Comparison of ENCODE assay signal across 36 cellular contexts in the genomic region with DNA sequence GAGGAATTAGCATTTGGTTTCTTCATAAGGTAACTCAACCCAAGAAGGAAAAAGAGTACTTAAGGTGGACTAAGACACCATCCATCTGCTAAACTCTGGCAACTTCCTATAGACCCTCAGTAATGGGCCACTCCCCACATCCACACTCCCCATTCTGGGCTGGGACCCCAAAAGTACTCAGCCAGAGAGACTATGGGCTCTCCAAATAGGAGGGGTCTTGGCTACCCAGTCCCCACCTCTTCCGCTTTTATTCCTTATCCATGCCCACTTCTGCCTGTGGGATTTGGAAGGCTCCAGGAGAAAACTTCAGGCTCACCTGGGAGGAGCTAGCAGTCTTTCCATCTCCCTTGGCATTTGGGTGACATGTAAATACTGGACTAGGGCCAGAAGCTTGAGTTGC.
"Had no signal": no experiment of that assay in that cellular context is flagged by ENCODE, and none has a peak within 500 bp of the region (broad histone marks: within the 10 kb centered on the region; RNA-seq: fewer than 3 reads in every experiment).

No MANE protein-coding gene starts in this region.

- H3K4me3 Mint-ChIP-seq: activated naive CD4-positive, alpha-beta T cell treated with anti-CD3 and anti-CD28 coated beads for 36 hours; activated naive CD4-positive, alpha-beta T cell treated with anti-CD3 and anti-CD28 coated beads, Interleukin-2, amount 10 ng/mL, durations not matched to agents 7 days and 5 days; activated naive CD4-positive, alpha-beta T cell treated with anti-CD3 and anti-CD28 coated beads, Interleukin-2, amount 50 U/mL, for 24 hours; activated naive CD8-positive, alpha-beta T cell; activated naive CD8-positive, alpha-beta T cell treated with anti-CD3 and anti-CD28 coated beads for 36 hours; activated naive CD8-positive, alpha-beta T cell treated with anti-CD3 and anti-CD28 coated beads, Interleukin-2, amount 10 ng/mL, durations not matched to agents 7 days and 5 days; activated naive CD8-positive, alpha-beta T cell treated with anti-CD3 and anti-CD28 coated beads, Interleukin-2, amount 50 U/mL, for 24 hours; activated T-cell treated with anti-CD3 and anti-CD28 coated beads, Interleukin-2, amount 50 U/mL, for 24 hours; activated T-cell treated with anti-CD3 and anti-CD28 coated beads, Interleukin-2, amount 50 U/mL, for 4 hours; activated T-cell treated with anti-CD3 and anti-CD28 coated beads, Interleukin-2, amount 50 U/mL, for 72 hours; activated T-helper 1 cell treated with anti-CD3 and anti-CD28 coated beads, Interleukin-12 subunit alpha, Interleukin-12 subunit beta, Interleukin-2, Interleukin-4 antibody, amounts not matched to agents 30 ng/mL and 10 ng/mL and 1 ng/mL, durations not matched to agents 14 hours and 24 hours and 36 hours; activated T-helper 17 cell treated with anti-CD3 and anti-CD28 coated beads, Interleukin-2, amount 50 U/mL, for 72 hours; brain; central memory CD8-positive, alpha-beta T cell had no signal

- H3K36me3 ChIP-seq: adrenal gland, ascending aorta, brain microvascular endothelial cell, breast epithelium, cardiac muscle cell had no signal

- H3K4me3 ChIP-seq: adrenal gland, ascending aorta, body of pancreas, breast epithelium, cardiac muscle cell had no signal

- H3K9me3 Mint-ChIP-seq: activated naive CD4-positive, alpha-beta T cell treated with anti-CD3 and anti-CD28 coated beads for 36 hours; activated naive CD4-positive, alpha-beta T cell treated with anti-CD3 and anti-CD28 coated beads, Interleukin-2, amount 10 ng/mL, durations not matched to agents 7 days and 5 days; activated naive CD4-positive, alpha-beta T cell treated with anti-CD3 and anti-CD28 coated beads, Interleukin-2, amount 50 U/mL, for 24 hours; activated naive CD4-positive, alpha-beta T cell treated with anti-CD3 and anti-CD28 coated beads, Interleukin-2, amount 50 U/mL, for 72 hours; activated naive CD8-positive, alpha-beta T cell treated with anti-CD3 and anti-CD28 coated beads, Interleukin-2, amount 10 ng/mL, durations not matched to agents 7 days and 5 days; activated naive CD8-positive, alpha-beta T cell treated with anti-CD3 and anti-CD28 coated beads, Interleukin-2, amount 50 U/mL, for 24 hours; activated T-cell treated with anti-CD3 and anti-CD28 coated beads, Interleukin-2, amount 50 U/mL, for 4 hours; activated T-helper 1 cell treated with anti-CD3 and anti-CD28 coated beads, Interleukin-12 subunit alpha, Interleukin-12 subunit beta, Interleukin-2, Interleukin-4 antibody, amounts not matched to agents 30 ng/mL and 10 ng/mL and 1 ng/mL, durations not matched to agents 14 hours and 24 hours and 36 hours; activated T-helper 17 cell treated with anti-CD3 and anti-CD28 coated beads, Interleukin-2, amount 50 U/mL, for 72 hours; activated T-helper 2 cell treated with anti-CD3 and anti-CD28 coated beads, Interferon-gamma antibody, Interleukin-2, Interleukin-4, amounts not matched to agents 10 μg/mL and 5 μg/mL and 100 μg/mL, durations not matched to agents 14 hours and 24 hours and 36 hours; central memory CD8-positive, alpha-beta T cell had no signal

- H3K27me3 Mint-ChIP-seq: activated naive CD4-positive, alpha-beta T cell treated with anti-CD3 and anti-CD28 coated beads, Interleukin-2, amount 10 ng/mL, durations not matched to agents 7 days and 5 days had no signal

- H3K4me1 ChIP-seq: adrenal gland, ascending aorta, body of pancreas, breast epithelium had no signal

- H3K27ac Mint-ChIP-seq: activated naive CD4-positive, alpha-beta T cell treated with anti-CD3 and anti-CD28 coated beads for 36 hours; activated naive CD4-positive, alpha-beta T cell treated with anti-CD3 and anti-CD28 coated beads, Interleukin-2, amount 10 ng/mL, durations not matched to agents 7 days and 5 days; activated naive CD4-positive, alpha-beta T cell treated with anti-CD3 and anti-CD28 coated beads, Interleukin-2, amount 50 U/mL, for 24 hours; activated naive CD4-positive, alpha-beta T cell treated with anti-CD3 and anti-CD28 coated beads, Interleukin-2, amount 50 U/mL, for 72 hours; activated naive CD8-positive, alpha-beta T cell; activated naive CD8-positive, alpha-beta T cell treated with anti-CD3 and anti-CD28 coated beads for 36 hours; activated naive CD8-positive, alpha-beta T cell treated with anti-CD3 and anti-CD28 coated beads, Interleukin-2, amount 10 ng/mL, durations not matched to agents 7 days and 5 days; activated naive CD8-positive, alpha-beta T cell treated with anti-CD3 and anti-CD28 coated beads, Interleukin-2, amount 50 U/mL, for 24 hours; activated T-cell treated with anti-CD3 and anti-CD28 coated beads, Interleukin-2, amount 50 U/mL, for 24 hours; activated T-cell treated with anti-CD3 and anti-CD28 coated beads, Interleukin-2, amount 50 U/mL, for 72 hours; activated T-helper 1 cell treated with anti-CD3 and anti-CD28 coated beads, Interleukin-12 subunit alpha, Interleukin-12 subunit beta, Interleukin-2, Interleukin-4 antibody, amounts not matched to agents 30 ng/mL and 10 ng/mL and 1 ng/mL, durations not matched to agents 14 hours and 24 hours and 36 hours; activated T-helper 17 cell treated with anti-CD3 and anti-CD28 coated beads, Interleukin-2, amount 50 U/mL, for 72 hours; activated T-helper 2 cell treated with anti-CD3 and anti-CD28 coated beads, Interferon-gamma antibody, Interleukin-2, Interleukin-4, amounts not matched to agents 10 μg/mL and 5 μg/mL and 100 μg/mL, durations not matched to agents 14 hours and 24 hours and 36 hours; brain had no signal

- H3K4me1 Mint-ChIP-seq: activated naive CD4-positive, alpha-beta T cell treated with anti-CD3 and anti-CD28 coated beads, Interleukin-2, amount 10 ng/mL, durations not matched to agents 7 days and 5 days; activated naive CD4-positive, alpha-beta T cell treated with anti-CD3 and anti-CD28 coated beads, Interleukin-2, amount 50 U/mL, for 24 hours; activated naive CD8-positive, alpha-beta T cell treated with anti-CD3 and anti-CD28 coated beads for 36 hours; activated naive CD8-positive, alpha-beta T cell treated with anti-CD3 and anti-CD28 coated beads, Interleukin-2, amount 10 ng/mL, durations not matched to agents 7 days and 5 days; activated naive CD8-positive, alpha-beta T cell treated with anti-CD3 and anti-CD28 coated beads, Interleukin-2, amount 50 U/mL, for 24 hours; activated T-helper 17 cell treated with anti-CD3 and anti-CD28 coated beads, Interleukin-2, amount 50 U/mL, for 72 hours; brain; central memory CD8-positive, alpha-beta T cell had no signal

- H3K9me3 ChIP-seq: adrenal gland, ascending aorta, body of pancreas, breast epithelium had no signal

- H3K27ac ChIP-seq: adrenal gland, ascending aorta, body of pancreas, brain microvascular endothelial cell, breast epithelium, cardiac muscle cell had no signal

- DNase-seq: activated effector memory CD4-positive, alpha-beta T cell treated with anti-CD3 and anti-CD28 coated beads, Interleukin-2, amount 50 U/mL, for 16 hours; activated effector memory CD4-positive, alpha-beta T cell treated with Interleukin-2 at 50 U/mL for 16 hours; activated gamma-delta T cell; activated gamma-delta T cell treated with Interleukin-2 at 50 U/mL for 16 hours; activated naive CD4-positive, alpha-beta T cell; activated naive CD4-positive, alpha-beta T cell treated with anti-CD3 and anti-CD28 coated beads for 36 hours; activated naive CD4-positive, alpha-beta T cell treated with anti-CD3 and anti-CD28 coated beads, Interleukin-2, amount 10 ng/mL, durations not matched to agents 7 days and 5 days; activated naive CD4-positive, alpha-beta T cell treated with anti-CD3 and anti-CD28 coated beads, Interleukin-2, amount 50 U/mL, for 16 hours; activated naive CD4-positive, alpha-beta T cell treated with Interleukin-2 at 50 U/mL for 16 hours; activated naive CD8-positive, alpha-beta T cell treated with anti-CD3 and anti-CD28 coated beads for 36 hours; activated naive CD8-positive, alpha-beta T cell treated with anti-CD3 and anti-CD28 coated beads, Interleukin-2, amount 10 ng/mL, durations not matched to agents 7 days and 5 days; activated naive CD8-positive, alpha-beta T cell treated with anti-CD3 and anti-CD28 coated beads, Interleukin-2, amount 50 U/mL, for 24 hours; activated T-cell treated with anti-CD3 and anti-CD28 coated beads, Interleukin-2, amount 50 U/mL, for 1 hour; activated T-cell treated with anti-CD3 and anti-CD28 coated beads, Interleukin-2, amount 50 U/mL, for 24 hours; activated T-cell treated with anti-CD3 and anti-CD28 coated beads, Interleukin-2, amount 50 U/mL, for 4 hours; activated T-cell treated with anti-CD3 and anti-CD28 coated beads, Interleukin-2, amount 50 U/mL, for 48 hours; activated T-cell treated with anti-CD3 and anti-CD28 coated beads, Interleukin-2, amount 50 U/mL, for 72 hours; adrenal gland; amniotic stem cell; amygdala; aorta; body of pancreas; brain microvascular endothelial cell; central memory CD4-positive, alpha-beta T cell; cerebellar nuclear complex had no signal

- H3K27me3 ChIP-seq: adrenal gland, ascending aorta, body of pancreas, brain microvascular endothelial cell, cardiac muscle cell had no signal

- H3K36me3 Mint-ChIP-seq: activated naive CD4-positive, alpha-beta T cell treated with anti-CD3 and anti-CD28 coated beads, Interleukin-2, amount 10 ng/mL, durations not matched to agents 7 days and 5 days; activated naive CD4-positive, alpha-beta T cell treated with anti-CD3 and anti-CD28 coated beads, Interleukin-2, amount 50 U/mL, for 24 hours; activated naive CD8-positive, alpha-beta T cell; activated naive CD8-positive, alpha-beta T cell treated with anti-CD3 and anti-CD28 coated beads for 36 hours; activated naive CD8-positive, alpha-beta T cell treated with anti-CD3 and anti-CD28 coated beads, Interleukin-2, amount 10 ng/mL, durations not matched to agents 7 days and 5 days; brain had no signal
